ENCODE assay signal across 10 cellular contexts in genomic region chr1:12460911-12461621, GRCh38.
DNase-seq lines count a peak whose midpoint lies in the region; ATAC-seq, FAIRE-seq and TF ChIP-seq lines count a peak whose summit lies in the region.
"Had no signal": no experiment of that assay in that cellular context is flagged by ENCODE, and none has a peak within 500 bp of the region (broad histone marks: within the 10 kb centered on the region; RNA-seq: fewer than 3 reads in every experiment).

No MANE protein-coding gene starts in this region.

- peak overlapping the region; percentile 70 for H3K27ac Mint-ChIP-seq in type B pancreatic cell

- no peaks in the 10 kb centered on the region for H3K9me3 Mint-ChIP-seq in type B pancreatic cell

- no peak for FAIRE-seq in GM12892 (lab: Jason Lieb, UNC)
- FAIRE-seq: G401.6 had no signal

- peak overlapping the region; percentile 41 for H3K27ac ChIP-seq in SJSA1
- H3K27ac ChIP-seq in muscle layer of colon (ENCODE audit: low read depth, low read length), result peak overlapping the region; percentile 84

- H3K9me3 ChIP-seq in SJSA1 (replicated peaks) (no peaks in the 10 kb centered on the region), muscle layer of colon (ENCODE audit: low read length) (no peaks in the 10 kb centered on the region)

- H3K36me3 Mint-ChIP-seq in type B pancreatic cell, result peaks cover 49% of the 10 kb centered on the region

- peaks cover 10% of the 10 kb centered on the region; the same call in 1 of the 2 replicates for H3K36me3 ChIP-seq in SJSA1
- H3K36me3 ChIP-seq in muscle layer of colon (ENCODE audit: insufficient read depth, low read length), result peaks cover 3% of the 10 kb centered on the region

- ATAC-seq in esophagus mucosa, result peak; percentile 30

- TF ChIP-seq POLR2A in GM12892 (IDR thresholded peaks at IDR 0.05; ENCODE audit: low read depth, low read length), result no peak

- peak overlapping the region; percentile 48 for H3K4me3 Mint-ChIP-seq in type B pancreatic cell

- peaks cover 49% of the 10 kb centered on the region for H3K4me1 Mint-ChIP-seq in type B pancreatic cell (ENCODE audit: unreplicated experiment)

- no peak for TF ChIP-seq CTCF in type B pancreatic cell (conservative IDR thresholded peaks at IDR 0.05)

- peaks cover 61% of the 10 kb centered on the region for H3K4me1 ChIP-seq in SJSA1 (replicated peaks)
- H3K4me1 ChIP-seq in muscle layer of colon (ENCODE audit: insufficient read depth, low read length), result peaks cover 79% of the 10 kb centered on the region

- H3K4me3 ChIP-seq in SJSA1 (no peak overlapping the region), muscle layer of colon (ENCODE audit: low read depth in 1 of 2, low read length in 2 of 2) (no peak overlapping the region)

- H3K27me3 ChIP-seq in SJSA1 (replicated peaks) (no peaks in the 10 kb centered on the region), muscle layer of colon (ENCODE audit: control insufficient read depth in 1 of 2, insufficient read depth in 2 of 2, low read length in 2 of 2) (no peaks in the 10 kb centered on the region)

- peak overlapping the region; percentile 4 for H3K9ac ChIP-seq in muscle layer of colon (ENCODE audit: low read length)

- DNase-seq in SJSA1 (ENCODE audit: low read depth in 1 of 2, low spot score in 2 of 2) (peak in 1 of 2 experiments; percentile 19), type B pancreatic cell (ENCODE audit: extremely low spot score, unreplicated experiment) (no peak), NAMALWA (ENCODE audit: low spot score) (no peak), hypothalamus (lab: John Stamatoyannopoulos, UW) (no peak), GM12892 (ENCODE audit: insufficient read length) (no peak)
- DNase-seq: activated CD8-positive, alpha-beta memory T cell treated with anti-CD3 and anti-CD28 coated beads, Interleukin-2, amount 50 U/mL, for 4 hours; stimulated activated CD4-positive, alpha-beta T cell treated with anti-CD3 and anti-CD28 coated beads, Interleukin-2, amount 100 ng/mL, for 48 hours had no signal

- no peaks in the 10 kb centered on the region for H3K27me3 Mint-ChIP-seq in type B pancreatic cell
